In the genomic region with DNA sequence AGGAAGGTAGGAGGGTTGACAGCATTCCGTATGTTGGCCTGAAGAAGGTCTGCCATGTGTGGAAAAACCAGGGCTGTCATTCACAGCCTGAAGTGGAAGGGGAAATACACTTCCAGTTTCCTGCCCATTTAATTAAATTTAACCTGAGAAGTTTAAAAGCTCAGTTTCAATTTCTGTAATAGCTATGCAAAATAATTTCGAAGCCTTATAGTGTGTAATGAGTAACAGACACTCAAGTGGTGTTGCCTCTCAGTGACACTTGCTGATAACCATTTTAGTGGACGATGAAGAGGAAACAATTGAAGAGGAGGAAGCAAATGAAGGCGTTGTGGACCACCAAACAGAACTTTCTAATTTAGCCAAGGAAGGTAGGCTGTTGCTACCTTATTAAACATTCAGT, we compare ENCODE assay signal across 21 cellular contexts. TPM values are rescaled to one million over a fixed set of nuclear protein-coding genes. Genes with fewer than 3 reads are reported as not detected.
DNase-seq lines count a peak whose midpoint lies in the region; ATAC-seq, FAIRE-seq and TF ChIP-seq lines count a peak whose summit lies in the region.
"Had no signal": no experiment of that assay in that cellular context is flagged by ENCODE, and none has a peak within 500 bp of the region (broad histone marks: within the 10 kb centered on the region; RNA-seq: fewer than 3 reads in every experiment).

No MANE protein-coding gene starts in this region.

- H3K9me3 ChIP-seq in GM12878 (replicated peaks; ENCODE audit: control insufficient read depth, insufficient read depth, low read length) (no peaks in the 10 kb centered on the region; the same call in 2 of the 3 replicates), SJCRH30 (replicated peaks) (no peaks in the 10 kb centered on the region)
- H3K9me3 ChIP-seq: gastrocnemius medialis, mucosa of descending colon, prostate gland had no signal

- SMC1A ChIA-PET in GM12878 (lab: Charles Lee; ENCODE audit: uncharacterized antibody, unreplicated experiment): interaction anchor here (1.3 kb wide), 1 partner anchor 77 kb away, joined by 3 read pairs; no protein-coding TSS in a partner anchor

- CTCF ChIA-PET in GM12878 (lab: Yijun Ruan, JAX): no interaction called here

- no peak for TF ChIP-seq POLR2A in GM12878 (IDR thresholded peaks at IDR 0.05; ENCODE audit: low read depth, low read length)

- RAD21 ChIA-PET in GM12878 (lab: Charles Lee; ENCODE audit: unreplicated experiment): no interaction called here

- peaks cover 14 to 15% of the 10 kb centered on the region in 2 experiments for H3K36me3 ChIP-seq in GM12878 (ENCODE audit: control insufficient read depth in 2 of 2, insufficient read depth in 2 of 2, low read length in 1 of 2)
- peaks cover 33% of the 10 kb centered on the region for H3K36me3 ChIP-seq in SJCRH30

- no peak for DNase-seq in activated T-cell treated with anti-CD3 and anti-CD28 coated beads, Interleukin-2, amount 50 U/mL, for 24 hours
- DNase-seq in activated T-cell treated with anti-CD3 and anti-CD28 coated beads for 4 hours (no peak), GM12878 (ENCODE audit: low read depth, low spot score) (peak; percentile 3), DMS53 treated with DMSO at 0.1 percent for 48 hours (lab: John Stamatoyannopoulos, UW; ENCODE audit: unreplicated experiment) (no peak), NCI-H2227 (lab: John Stamatoyannopoulos, UW; ENCODE audit: unreplicated experiment) (no peak), SJCRH30 (no peak)
- DNase-seq: activated CD4-positive, alpha-beta T cell treated with anti-CD3 and anti-CD28 coated beads for 48 hours; endodermal cell; gastrocnemius medialis; GF-D8; mucosa of descending colon; NCI-H510A; T-helper 2 cell had no signal

- no peaks in the 10 kb centered on the region for H3K27me3 Mint-ChIP-seq in activated T-cell treated with anti-CD3 and anti-CD28 coated beads, Interleukin-2, amount 50 U/mL, for 24 hours
- H3K27me3 Mint-ChIP-seq: brain, IgD-negative memory B cell had no signal

- in situ Hi-C loops in GM12878 (cut with MboI): no loop called here

- H4K20me1 ChIP-seq in GM12878 (ENCODE audit: control insufficient read depth, insufficient read depth): no peaks in the 10 kb centered on the region

- no peaks in the 10 kb centered on the region for H3K9me3 Mint-ChIP-seq in activated T-cell treated with anti-CD3 and anti-CD28 coated beads, Interleukin-2, amount 50 U/mL, for 24 hours
- H3K9me3 Mint-ChIP-seq: activated T-helper 1 cell treated with anti-CD3 and anti-CD28 coated beads, Interleukin-12 subunit alpha, Interleukin-12 subunit beta, Interleukin-2, Interleukin-4 antibody, amounts not matched to agents 30 ng/mL and 10 ng/mL and 1 ng/mL, durations not matched to agents 14 hours and 24 hours and 36 hours; brain; endodermal cell; IgD-negative memory B cell had no signal

- H3K27ac ChIP-seq in GM12878 (ENCODE audit: control insufficient read depth, insufficient read depth) (0 out of 2 replicates have a peak overlapping the region, but pooled peaks have one; percentile 19), SJCRH30 (no peak overlapping the region)
- H3K27ac ChIP-seq: gastrocnemius medialis, prostate gland had no signal

- TF ChIP-seq EP300 in GM12878 (IDR thresholded peaks at IDR 0.05; ENCODE audit: borderline replicate concordance in 1 of 2, control insufficient read depth in 1 of 2, low read depth in 2 of 2, low read length in 2 of 2): no peak

- 22% methylated on average over 4 of the region's 4 CpGs for WGBS in GM12878 (ENCODE audit: insufficient coverage, insufficient replicate concordance, low lambda C conversion rate, missing lambda C conversion rate)

- TF ChIP-seq CTCF in GM12878 (IDR thresholded peaks at IDR 0.05 in 2 of 3, conservative IDR thresholded peaks at IDR 0.05 in 1 of 3; ENCODE audit: control insufficient read depth in 2 of 3, extremely low read depth in 1 of 3, insufficient read depth in 1 of 3, low read depth in 3 of 3, low read length in 3 of 3): no peak

- no peak overlapping the region for H3K4me2 ChIP-seq in GM12878 (ENCODE audit: control insufficient read depth, insufficient read depth)

- peaks cover 2% of the 10 kb centered on the region for H3K4me1 Mint-ChIP-seq in activated T-cell treated with anti-CD3 and anti-CD28 coated beads, Interleukin-2, amount 50 U/mL, for 24 hours (ENCODE audit: low read depth)

- H3K4me1 ChIP-seq in GM12878 (ENCODE audit: control insufficient read depth, insufficient read depth, low read length) (peaks cover 9% of the 10 kb centered on the region), SJCRH30 (peaks cover 26% of the 10 kb centered on the region)
- H3K4me1 ChIP-seq: gastrocnemius medialis, prostate gland had no signal

- BruUV-seq in GM12878 (replicated peaks; lab: Mats Ljungman, UMichigan): no TSS peak

- FAIRE-seq in GM12878 (lab: Jason Lieb, UNC): no peak
- FAIRE-seq: A204.1, RCC 7860 had no signal

- H3K9ac ChIP-seq in GM12878 (ENCODE audit: control insufficient read depth, insufficient read depth, low read length): no peak overlapping the region

- H2AFZ ChIP-seq in GM12878 (ENCODE audit: control insufficient read depth, low read depth, low read length): no peak overlapping the region

- no peak for TF ChIP-seq RAD21 in GM12878 (IDR thresholded peaks at IDR 0.05; ENCODE audit: insufficient read depth, low read depth, low read length)

- ATAC-seq in GM21423 (IDR thresholded peaks at IDR 0.05; ENCODE audit: unreplicated experiment) (peak; percentile 79), HG03060 (IDR thresholded peaks at IDR 0.05; ENCODE audit: low read depth, unreplicated experiment) (peak; percentile 60), GM12878 (peak; percentile 65)
- ATAC-seq: gastrocnemius medialis, mucosa of descending colon had no signal

- POLR2A ChIA-PET in GM12878 (lab: Charles Lee): no interaction called here

- intact Hi-C loops in GM12878 (cut with micrococcal nuclease; ENCODE audit: unreplicated experiment): no loop called here

- no peak overlapping the region for H3K4me3 Mint-ChIP-seq in activated T-cell treated with anti-CD3 and anti-CD28 coated beads, Interleukin-2, amount 50 U/mL, for 24 hours
- H3K4me3 Mint-ChIP-seq: activated T-helper 1 cell treated with anti-CD3 and anti-CD28 coated beads, Interleukin-12 subunit alpha, Interleukin-12 subunit beta, Interleukin-2, Interleukin-4 antibody, amounts not matched to agents 30 ng/mL and 10 ng/mL and 1 ng/mL, durations not matched to agents 14 hours and 24 hours and 36 hours; brain; endodermal cell; IgD-negative memory B cell had no signal

- H3K27me3 ChIP-seq in GM12878 (replicated peaks in 1 of 2; ENCODE audit: control insufficient read depth in 2 of 2, insufficient read depth in 2 of 2, low read length in 1 of 2): no peaks in the 10 kb centered on the region
- no peaks in the 10 kb centered on the region for H3K27me3 ChIP-seq in SJCRH30
- H3K27me3 ChIP-seq: gastrocnemius medialis had no signal

- H3K4me3 ChIP-seq in GM12878: no peak overlapping the region
- no peak overlapping the region for H3K4me3 ChIP-seq in SJCRH30
- H3K4me3 ChIP-seq: gastrocnemius medialis, mucosa of descending colon, prostate gland had no signal

- H3K79me2 ChIP-seq in GM12878 (ENCODE audit: control insufficient read depth, insufficient read depth, low read length): no peaks in the 10 kb centered on the region

- H3K27ac Mint-ChIP-seq in activated T-cell treated with anti-CD3 and anti-CD28 coated beads, Interleukin-2, amount 50 U/mL, for 24 hours: peak overlapping the region; percentile 41
- H3K27ac Mint-ChIP-seq: IgD-negative memory B cell had no signal

- H3K36me3 Mint-ChIP-seq in activated T-cell treated with anti-CD3 and anti-CD28 coated beads, Interleukin-2, amount 50 U/mL, for 24 hours (ENCODE audit: low read depth): peaks cover 83% of the 10 kb centered on the region

TF ChIP-seq in GM12878, 131 proteins besides CTCF, POLR2A, EP300 and RAD21:
- TF ChIP-seq, protein P1, sequence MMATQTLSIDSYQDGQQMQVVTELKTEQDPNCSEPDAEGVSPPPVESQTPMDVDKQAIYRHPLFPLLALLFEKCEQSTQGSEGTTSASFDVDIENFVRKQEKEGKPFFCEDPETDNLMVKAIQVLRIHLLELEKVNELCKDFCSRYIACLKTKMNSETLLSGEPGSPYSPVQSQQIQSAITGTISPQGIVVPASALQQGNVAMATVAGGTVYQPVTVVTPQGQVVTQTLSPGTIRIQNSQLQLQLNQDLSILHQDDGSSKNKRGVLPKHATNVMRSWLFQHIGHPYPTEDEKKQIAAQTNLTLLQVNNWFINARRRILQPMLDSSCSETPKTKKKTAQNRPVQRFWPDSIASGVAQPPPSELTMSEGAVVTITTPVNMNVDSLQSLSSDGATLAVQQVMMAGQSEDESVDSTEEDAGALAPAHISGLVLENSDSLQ (IDR thresholded peaks at IDR 0.05): peak; percentile 72
- no peak for TF ChIP-seq POLR2AphosphoS5 (IDR thresholded peaks at IDR 0.05; ENCODE audit: low read length)

RNA-seq across cellular contexts. Expression of a gene that starts 44.8 kb away (rescaled TPM):
- 82.2 and 87.0 TPM in 2 replicates for total RNA-seq in GM12878 (2013; cell fraction: nucleolus; rRNA removed)
- total RNA-seq in GM12878 (2014; rRNA removed): 6.2 and 6.9 TPM in 2 replicates
- 4.7 and 5.5 TPM in 2 replicates for total RNA-seq in GM12878 (2014; rRNA removed; fragmentation: Illumina TruSeq; extraction: Trizol)
- 39.4 and 44.2 TPM in 2 replicates for total RNA-seq in GM12878 (2021)
- 13.0 TPM for polyA plus RNA-seq in GM12878 (2011; ENCODE audit: low read depth)
- polyA plus RNA-seq in GM12878 (2011; rRNA removed): 3.8 and 4.1 TPM in 2 replicates
- 4.1 and 6.5 TPM in 2 replicates for polyA plus RNA-seq in GM12878 (2011; cell fraction: cytosol; rRNA removed)
- polyA plus RNA-seq in GM12878 (2011; cell fraction: nucleus; rRNA removed): 23.4 and 36.1 TPM in 2 replicates
- 16.3 and 19.1 TPM in 2 replicates for polyA plus RNA-seq in GM12878 (2012)
- 19.2 and 20.7 TPM in 2 replicates for polyA plus RNA-seq in GM12878 (2014; fragmentation: Illumina TruSeq; extraction: Trizol)
- 1 to 10 TPM; 4.0 to 6.4 TPM for polyA plus RNA-seq in GM12878 (2014; fragmentation: Nextera tagmentation; extraction: Ambion mirVana)
- polyA plus RNA-seq in GM12878 (2014; rRNA removed): 15.9 and 22.1 TPM in 2 replicates
- 10 to 100 TPM in 1 of 2 experiments, 1 to 10 TPM in 1; 9.8 to 11.7 TPM for polyA plus RNA-seq in GM12878 (2016; fragmentation: Nextera tagmentation; extraction: Ambion mirVana)
- 10.6 and 13.4 TPM in 2 replicates for polyA minus RNA-seq in GM12878 (2011; rRNA and poly(A)+ RNA removed)
- polyA minus RNA-seq in GM12878 (2011; cell fraction: cytosol; rRNA and poly(A)+ RNA removed): 9.1 and 9.7 TPM in 2 replicates
- 9.8 and 24.3 TPM in 2 replicates for polyA minus RNA-seq in GM12878 (2011; cell fraction: nucleus; rRNA and poly(A)+ RNA removed)
- 15.0 and 17.0 TPM in 2 replicates for total RNA-seq in SJCRH30 (2014; rRNA removed; shearing (Covaris generic))
